In the genomic region with DNA sequence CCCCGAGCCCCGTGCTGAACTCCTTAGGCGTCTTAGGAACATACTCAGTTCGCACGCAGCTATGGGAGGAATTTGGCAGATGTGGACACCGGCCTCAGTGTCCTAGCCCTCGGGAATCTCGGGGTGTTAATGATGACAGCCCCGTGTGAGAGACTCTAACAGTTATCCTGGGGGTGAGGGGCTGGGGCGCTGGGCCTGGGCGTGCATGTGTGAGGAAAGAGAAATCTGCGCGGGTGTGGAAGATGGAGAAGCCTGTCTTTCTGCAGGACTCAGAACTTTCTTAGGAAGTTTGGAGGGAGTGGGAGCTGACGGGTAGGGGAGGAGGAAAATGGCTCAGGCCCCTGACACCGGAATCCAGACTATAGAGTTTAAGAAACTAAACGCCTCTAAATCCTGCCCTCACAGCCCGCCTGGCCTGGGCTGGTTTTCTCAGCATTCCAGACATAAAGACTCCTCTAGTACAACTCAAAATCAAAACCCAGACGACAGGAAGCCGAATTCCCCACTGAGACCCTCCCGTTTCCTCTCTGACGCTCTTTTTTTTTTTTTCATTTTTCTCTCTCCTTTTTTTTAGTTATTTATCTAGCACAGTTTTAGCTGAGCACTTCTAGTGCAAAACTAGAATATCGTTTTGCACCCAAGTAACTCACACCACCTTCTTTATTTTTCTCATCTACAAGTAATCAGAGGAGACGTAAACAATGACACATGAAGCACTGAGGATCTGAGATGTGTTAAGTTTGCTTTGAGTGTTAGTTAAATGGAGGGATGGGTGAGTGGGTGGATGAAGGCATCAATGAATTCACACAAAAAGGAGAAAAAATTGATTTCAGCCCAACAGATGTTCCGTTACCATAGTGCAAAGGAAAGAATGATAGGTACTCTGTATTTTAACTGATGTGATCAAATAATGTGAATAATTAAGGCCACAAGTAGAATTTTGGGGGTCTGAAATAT, we compare ENCODE assay signal across 1 cellular context.
TF ChIP-seq lines count a peak whose summit lies in the region.

No MANE protein-coding gene starts in this region.

TF ChIP-seq in GM12878, 131 proteins besides CTCF, POLR2A, EP300 and RAD21 (continued from another document):
- TF ChIP-seq, protein P1, sequence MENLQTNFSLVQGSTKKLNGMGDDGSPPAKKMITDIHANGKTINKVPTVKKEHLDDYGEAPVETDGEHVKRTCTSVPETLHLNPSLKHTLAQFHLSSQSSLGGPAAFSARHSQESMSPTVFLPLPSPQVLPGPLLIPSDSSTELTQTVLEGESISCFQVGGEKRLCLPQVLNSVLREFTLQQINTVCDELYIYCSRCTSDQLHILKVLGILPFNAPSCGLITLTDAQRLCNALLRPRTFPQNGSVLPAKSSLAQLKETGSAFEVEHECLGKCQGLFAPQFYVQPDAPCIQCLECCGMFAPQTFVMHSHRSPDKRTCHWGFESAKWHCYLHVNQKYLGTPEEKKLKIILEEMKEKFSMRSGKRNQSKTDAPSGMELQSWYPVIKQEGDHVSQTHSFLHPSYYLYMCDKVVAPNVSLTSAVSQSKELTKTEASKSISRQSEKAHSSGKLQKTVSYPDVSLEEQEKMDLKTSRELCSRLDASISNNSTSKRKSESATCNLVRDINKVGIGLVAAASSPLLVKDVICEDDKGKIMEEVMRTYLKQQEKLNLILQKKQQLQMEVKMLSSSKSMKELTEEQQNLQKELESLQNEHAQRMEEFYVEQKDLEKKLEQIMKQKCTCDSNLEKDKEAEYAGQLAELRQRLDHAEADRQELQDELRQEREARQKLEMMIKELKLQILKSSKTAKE (IDR thresholded peaks at IDR 0.05; ENCODE audit: low read depth, poor library complexity, severe bottlenecking) = peak; percentile 12
- TF ChIP-seq TCF7 (IDR thresholded peaks at IDR 0.05; ENCODE audit: borderline replicate concordance) (no peak), KAT2A (conservative IDR thresholded peaks at IDR 0.05; ENCODE audit: control insufficient read depth, low read depth, low read length) (no peak), IKZF1 (conservative IDR thresholded peaks at IDR 0.05) (no peak)
- TF ChIP-seq, protein P2, sequence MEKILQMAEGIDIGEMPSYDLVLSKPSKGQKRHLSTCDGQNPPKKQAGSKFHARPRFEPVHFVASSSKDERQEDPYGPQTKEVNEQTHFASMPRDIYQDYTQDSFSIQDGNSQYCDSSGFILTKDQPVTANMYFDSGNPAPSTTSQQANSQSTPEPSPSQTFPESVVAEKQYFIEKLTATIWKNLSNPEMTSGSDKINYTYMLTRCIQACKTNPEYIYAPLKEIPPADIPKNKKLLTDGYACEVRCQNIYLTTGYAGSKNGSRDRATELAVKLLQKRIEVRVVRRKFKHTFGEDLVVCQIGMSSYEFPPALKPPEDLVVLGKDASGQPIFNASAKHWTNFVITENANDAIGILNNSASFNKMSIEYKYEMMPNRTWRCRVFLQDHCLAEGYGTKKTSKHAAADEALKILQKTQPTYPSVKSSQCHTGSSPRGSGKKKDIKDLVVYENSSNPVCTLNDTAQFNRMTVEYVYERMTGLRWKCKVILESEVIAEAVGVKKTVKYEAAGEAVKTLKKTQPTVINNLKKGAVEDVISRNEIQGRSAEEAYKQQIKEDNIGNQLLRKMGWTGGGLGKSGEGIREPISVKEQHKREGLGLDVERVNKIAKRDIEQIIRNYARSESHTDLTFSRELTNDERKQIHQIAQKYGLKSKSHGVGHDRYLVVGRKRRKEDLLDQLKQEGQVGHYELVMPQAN (conservative IDR thresholded peaks at IDR 0.05) = no peak
